10 cellular contexts compared by ENCODE assay signal in the genomic region with DNA sequence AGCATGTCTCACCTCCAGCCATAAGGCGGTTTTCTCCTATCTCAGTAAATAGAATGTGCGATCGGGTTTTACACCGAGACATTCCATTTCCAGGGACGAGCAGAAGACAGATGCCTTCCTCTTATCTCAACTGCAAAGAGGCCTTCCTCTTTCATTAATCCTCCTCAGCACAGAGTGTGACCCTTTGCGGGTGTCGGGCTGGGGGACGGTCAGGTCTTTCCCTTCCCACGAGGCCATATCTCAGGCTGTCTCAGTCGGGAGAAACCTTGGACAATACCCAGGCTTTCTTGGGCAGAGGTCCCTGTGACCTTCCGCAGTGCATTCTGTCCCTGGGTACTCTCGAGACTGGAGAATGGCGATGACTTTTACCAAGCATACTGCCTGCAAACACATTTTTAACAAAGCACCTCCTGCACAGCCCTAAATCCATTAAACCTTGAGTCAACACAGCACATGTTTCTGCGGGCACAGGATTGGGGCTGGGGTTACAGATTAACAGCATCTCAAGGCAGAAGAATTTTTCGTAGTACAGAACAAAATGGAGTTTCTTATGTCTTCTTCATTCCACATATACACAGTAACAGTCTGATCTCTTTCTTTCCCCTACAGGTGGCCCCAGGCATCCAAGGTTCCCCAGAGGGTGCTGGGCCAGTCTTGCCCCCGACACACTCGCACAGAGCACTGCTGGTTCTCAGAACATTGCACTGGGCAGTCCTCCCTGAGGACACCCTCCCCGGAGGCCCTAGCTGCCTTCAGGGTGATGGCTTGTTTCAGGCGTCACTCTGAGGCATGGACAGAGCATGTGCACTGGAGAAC. TPM values are rescaled to one million over a fixed set of nuclear protein-coding genes. Genes with fewer than 3 reads are reported as not detected.
DNase-seq lines count a peak whose midpoint lies in the region; ATAC-seq and TF ChIP-seq lines count a peak whose summit lies in the region.
"Not testable (repeated sequence)": the region's sequence is repeated elsewhere in the genome, so short reads cannot be mapped to it uniquely, and the experiment has no call there.
"Had no signal": no experiment of that assay in that cellular context is flagged by ENCODE, and none has a peak within 500 bp of the region (broad histone marks: within the 10 kb centered on the region; RNA-seq: fewer than 3 reads in every experiment).

No MANE protein-coding gene starts in this region.

- not testable (repeated sequence) for TF ChIP-seq CTCF in MM.1S (IDR thresholded peaks at IDR 0.05; ENCODE audit: low read length); endothelial cell (IDR thresholded peaks at IDR 0.05; ENCODE audit: unreplicated experiment); nephron (IDR thresholded peaks at IDR 0.05; ENCODE audit: unreplicated experiment in 3 of 3)

- no CpG with 5 or more reads among the region's 19 CpGs for WGBS in mesendoderm (ENCODE audit: extremely low coverage, insufficient coverage, low lambda C conversion rate)

- H3K27me3 Mint-ChIP-seq in CD4-positive, alpha-beta memory T cell; T-helper 2 cell treated with Interferon-gamma antibody and Interleukin-4, amounts not matched to agents 5 μg/mL and 100 μg/mL, for 36 hours (ENCODE audit: low read depth); activated T-cell treated with anti-CD3 and anti-CD28 coated beads, Interleukin-2, amount 50 U/mL, for 72 hours (ENCODE audit: low read depth): not testable (repeated sequence)
- H3K27me3 Mint-ChIP-seq in endothelial cell (ENCODE audit: unreplicated experiment) = peaks cover 12% of the 10 kb centered on the region
- H3K27me3 Mint-ChIP-seq in nephron (ENCODE audit: low read depth) = peaks cover 13% of the 10 kb centered on the region

- peak overlapping the region; percentile 89; the same call in 1 of the 2 replicates for H3K4me2 ChIP-seq in MM.1S (ENCODE audit: low read depth, low read length)
- not testable (repeated sequence) for H3K4me2 ChIP-seq in mesendoderm (ENCODE audit: low read length)

- H2AFZ ChIP-seq in MM.1S (ENCODE audit: low read length) = not testable (repeated sequence)

- H3K4me1 ChIP-seq in CD4-positive, alpha-beta memory T cell (ENCODE audit: insufficient read depth, low read length) = peaks cover 35% of the 10 kb centered on the region
- H3K4me1 ChIP-seq in MM.1S (ENCODE audit: low read length) = peaks cover 71% of the 10 kb centered on the region
- H3K4me1 ChIP-seq in mesendoderm (ENCODE audit: control insufficient read depth, low read depth, low read length) = not testable (repeated sequence)

- H3K4me1 Mint-ChIP-seq in CD4-positive, alpha-beta memory T cell = peaks cover 42 to 66% (median 44%) of the 10 kb centered on the region in 4 donors
- H3K4me1 Mint-ChIP-seq in T-helper 2 cell treated with Interferon-gamma antibody and Interleukin-4, amounts not matched to agents 5 μg/mL and 100 μg/mL, for 36 hours (ENCODE audit: low read depth) = peaks cover 43% of the 10 kb centered on the region
- peaks cover 52% of the 10 kb centered on the region for H3K4me1 Mint-ChIP-seq in activated T-cell treated with anti-CD3 and anti-CD28 coated beads, Interleukin-2, amount 50 U/mL, for 72 hours (ENCODE audit: low read depth)
- peaks cover 44% of the 10 kb centered on the region for H3K4me1 Mint-ChIP-seq in endothelial cell (ENCODE audit: unreplicated experiment)
- not testable (repeated sequence) for H3K4me1 Mint-ChIP-seq in nephron
- peaks cover 47% of the 10 kb centered on the region for H3K4me1 Mint-ChIP-seq in stimulated activated effector memory CD8-positive, alpha-beta T cell treated with anti-CD3 and anti-CD28 coated beads, Interleukin-12 subunit alpha, Interleukin-12 subunit beta, amount 100 ng/mL, for 72 hours

- H3K27me3 ChIP-seq in CD4-positive, alpha-beta memory T cell (ENCODE audit: insufficient read depth, low read length); MM.1S (replicated peaks; ENCODE audit: insufficient read depth, low read length); mesendoderm (ENCODE audit: insufficient read depth, low read length, poor library complexity): not testable (repeated sequence)

- not testable (repeated sequence) for ATAC-seq in activated T-cell treated with anti-CD3 and anti-CD28 coated beads, Interleukin-2, amount 50 U/mL, for 72 hours (replicated peaks in 1 of 2); stimulated activated effector memory CD8-positive, alpha-beta T cell treated with anti-CD3 and anti-CD28 coated beads, Interleukin-12 subunit alpha, Interleukin-12 subunit beta, amount 100 ng/mL, for 72 hours

- POLR2A ChIA-PET in CD4-positive, alpha-beta memory T cell (lab: Charles Lee; ENCODE audit: partially characterized antibody) = not testable (repeated sequence)

- not testable (repeated sequence) for H4K20me1 ChIP-seq in MM.1S (ENCODE audit: insufficient read depth, low read length)

- peaks cover 49 to 64% of the 10 kb centered on the region in 2 donors for H3K36me3 Mint-ChIP-seq in CD4-positive, alpha-beta memory T cell
- H3K36me3 Mint-ChIP-seq in T-helper 2 cell treated with Interferon-gamma antibody and Interleukin-4, amounts not matched to agents 5 μg/mL and 100 μg/mL, for 36 hours (ENCODE audit: low read depth) = peaks cover 47% of the 10 kb centered on the region
- H3K36me3 Mint-ChIP-seq in activated T-cell treated with anti-CD3 and anti-CD28 coated beads, Interleukin-2, amount 50 U/mL, for 72 hours (ENCODE audit: insufficient read depth in 2 of 2) = peaks cover 17 to 36% of the 10 kb centered on the region in 2 donors
- peaks cover 60% of the 10 kb centered on the region for H3K36me3 Mint-ChIP-seq in endothelial cell (ENCODE audit: low read depth, unreplicated experiment)
- H3K36me3 Mint-ChIP-seq in nephron (ENCODE audit: low read depth) = not testable (repeated sequence)
- H3K36me3 Mint-ChIP-seq in stimulated activated effector memory CD8-positive, alpha-beta T cell treated with anti-CD3 and anti-CD28 coated beads, Interleukin-12 subunit alpha, Interleukin-12 subunit beta, amount 100 ng/mL, for 72 hours = peaks cover 60% of the 10 kb centered on the region

- H3F3A ChIP-seq in MM.1S (ENCODE audit: insufficient read depth, low read length) = peaks cover 60% of the 10 kb centered on the region

- H3K4ac ChIP-seq in mesendoderm (ENCODE audit: low read depth, low read length) = not testable (repeated sequence)

- H4K5ac ChIP-seq in mesendoderm (ENCODE audit: low read length) = not testable (repeated sequence)

- not testable (repeated sequence) for H3K9ac ChIP-seq in MM.1S (ENCODE audit: low read length); mesendoderm (ENCODE audit: low read length)

- H3K23ac ChIP-seq in mesendoderm (ENCODE audit: low read length) = not testable (repeated sequence)

- not testable (repeated sequence) for H2BK5ac ChIP-seq in mesendoderm (ENCODE audit: low read length)

- not testable (repeated sequence) for H3K4me3 ChIP-seq in CD4-positive, alpha-beta memory T cell (ENCODE audit: low read length in 2 of 2); mesendoderm (ENCODE audit: low read length)
- peak overlapping the region; percentile 36; the same call in 1 of the 2 replicates for H3K4me3 ChIP-seq in MM.1S (ENCODE audit: low read length)

- H2BK15ac ChIP-seq in mesendoderm (replicated peaks; ENCODE audit: low read depth) = not testable (repeated sequence)

- not testable (repeated sequence) for H3K4me3 Mint-ChIP-seq in CD4-positive, alpha-beta memory T cell; T-helper 2 cell treated with Interferon-gamma antibody and Interleukin-4, amounts not matched to agents 5 μg/mL and 100 μg/mL, for 36 hours; activated T-cell treated with anti-CD3 and anti-CD28 coated beads, Interleukin-2, amount 50 U/mL, for 72 hours; nephron; stimulated activated effector memory CD8-positive, alpha-beta T cell treated with anti-CD3 and anti-CD28 coated beads, Interleukin-12 subunit alpha, Interleukin-12 subunit beta, amount 100 ng/mL, for 72 hours
- H3K4me3 Mint-ChIP-seq in endothelial cell (ENCODE audit: unreplicated experiment) = peak overlapping the region; percentile 42

- not testable (repeated sequence) for H2BK120ac ChIP-seq in mesendoderm (ENCODE audit: low read depth, low read length)

- not testable (repeated sequence) for H3K56ac ChIP-seq in mesendoderm (ENCODE audit: low read length)

- not testable (repeated sequence) for H3K9me3 Mint-ChIP-seq in CD4-positive, alpha-beta memory T cell; T-helper 2 cell treated with Interferon-gamma antibody and Interleukin-4, amounts not matched to agents 5 μg/mL and 100 μg/mL, for 36 hours; activated T-cell treated with anti-CD3 and anti-CD28 coated beads, Interleukin-2, amount 50 U/mL, for 72 hours; endothelial cell (ENCODE audit: unreplicated experiment); nephron; stimulated activated effector memory CD8-positive, alpha-beta T cell treated with anti-CD3 and anti-CD28 coated beads, Interleukin-12 subunit alpha, Interleukin-12 subunit beta, amount 100 ng/mL, for 72 hours

- not testable (repeated sequence) for DNase-seq in CD4-positive, alpha-beta memory T cell; MM.1S; T-helper 2 cell treated with Interferon-gamma antibody and Interleukin-4, amounts not matched to agents 5 μg/mL and 100 μg/mL, for 36 hours (ENCODE audit: low spot score); activated T-cell treated with anti-CD3 and anti-CD28 coated beads, Interleukin-2, amount 50 U/mL, for 72 hours; endothelial cell (ENCODE audit: low spot score); stimulated activated effector memory CD8-positive, alpha-beta T cell treated with anti-CD3 and anti-CD28 coated beads, Interleukin-12 subunit alpha, Interleukin-12 subunit beta, amount 100 ng/mL, for 72 hours (ENCODE audit: low spot score in 2 of 2)
- DNase-seq in mesendoderm = peak; percentile 46

- H3K9me3 ChIP-seq in CD4-positive, alpha-beta memory T cell (ENCODE audit: control insufficient read depth in 1 of 2, low read length in 2 of 2); MM.1S (replicated peaks; ENCODE audit: insufficient read depth, low read length): not testable (repeated sequence)

- not testable (repeated sequence) for H2AK5ac ChIP-seq in mesendoderm (ENCODE audit: low read length)

- not testable (repeated sequence) for H3K36me3 ChIP-seq in CD4-positive, alpha-beta memory T cell (ENCODE audit: insufficient read depth, low read length); MM.1S (replicated peaks; ENCODE audit: insufficient read depth, low read length); mesendoderm (ENCODE audit: control insufficient read depth, insufficient read depth, low read length)

- not testable (repeated sequence) for H3K27ac ChIP-seq in CD4-positive, alpha-beta memory T cell (ENCODE audit: low read depth, low read length); mesendoderm (ENCODE audit: low read depth, low read length)
- peak overlapping the region; percentile 94; the same call in 1 of the 2 replicates for H3K27ac ChIP-seq in MM.1S (ENCODE audit: low read length)

- peaks cover 85% of the 10 kb centered on the region for H3K79me2 ChIP-seq in MM.1S (ENCODE audit: low read length)
- not testable (repeated sequence) for H3K79me2 ChIP-seq in mesendoderm (ENCODE audit: control insufficient read depth, insufficient read depth, low read length)

- intact Hi-C loops in CD4-positive, alpha-beta memory T cell (cut with micrococcal nuclease) = not testable (repeated sequence)

- peak overlapping the region in 5 of 7 donors; percentile 17 to 73 (median 43) for H3K27ac Mint-ChIP-seq in CD4-positive, alpha-beta memory T cell
- peak overlapping the region; percentile 34 for H3K27ac Mint-ChIP-seq in T-helper 2 cell treated with Interferon-gamma antibody and Interleukin-4, amounts not matched to agents 5 μg/mL and 100 μg/mL, for 36 hours
- peak overlapping the region; percentile 21 for H3K27ac Mint-ChIP-seq in activated T-cell treated with anti-CD3 and anti-CD28 coated beads, Interleukin-2, amount 50 U/mL, for 72 hours
- not testable (repeated sequence) for H3K27ac Mint-ChIP-seq in endothelial cell (ENCODE audit: unreplicated experiment)
- peak overlapping the region in 2 of 3 experiments; percentile 41 to 68 for H3K27ac Mint-ChIP-seq in nephron
- peak overlapping the region; percentile 65 for H3K27ac Mint-ChIP-seq in stimulated activated effector memory CD8-positive, alpha-beta T cell treated with anti-CD3 and anti-CD28 coated beads, Interleukin-12 subunit alpha, Interleukin-12 subunit beta, amount 100 ng/mL, for 72 hours

- H3K18ac ChIP-seq in mesendoderm (ENCODE audit: low read length) = not testable (repeated sequence)

- H3K79me1 ChIP-seq in mesendoderm (ENCODE audit: low read length) = not testable (repeated sequence)

- not testable (repeated sequence) for H4K8ac ChIP-seq in mesendoderm (ENCODE audit: low read depth, low read length)

- CTCF ChIA-PET in CD4-positive, alpha-beta memory T cell (lab: Charles Lee; ENCODE audit: partially characterized antibody) = not testable (repeated sequence)

- not testable (repeated sequence) for H3K9me2 ChIP-seq in MM.1S (replicated peaks; ENCODE audit: insufficient read depth, low read length)

RNA-seq across cellular contexts. Expression of a gene that starts 34.6 kb away (rescaled TPM):
- total RNA-seq in CD4-positive, alpha-beta memory T cell = 10 to 100 TPM; 55.9 to 56.1 TPM
- 10 to 100 TPM in 1 of 2 donors, 1 to 10 TPM in 1; 8.4 to 23.1 TPM for polyA plus RNA-seq in CD4-positive, alpha-beta memory T cell
- total RNA-seq in activated T-cell treated with anti-CD3 and anti-CD28 coated beads, Interleukin-2, amount 50 U/mL, for 72 hours = 10 to 100 TPM; 83.5 to 88.8 TPM
- total RNA-seq in endothelial cell (ENCODE audit: unreplicated experiment) = 46.1 TPM
- polyA plus RNA-seq in mesendoderm (2013, experiment 1 of 2) = 0.08 TPM
- polyA plus RNA-seq in mesendoderm (2013, experiment 2 of 2) = 0.06 TPM
- total RNA-seq: Calu3 had no signal
- polyA plus RNA-seq: A549 had no signal
